ENCODE assay signal across 13 cellular contexts in genomic region chr5:169100735-169101075, GRCh38.
DNase-seq lines count a peak whose midpoint lies in the region; ATAC-seq and TF ChIP-seq lines count a peak whose summit lies in the region.
"Had no signal": no experiment of that assay in that cellular context is flagged by ENCODE, and none has a peak within 500 bp of the region (broad histone marks: within the 10 kb centered on the region; RNA-seq: fewer than 3 reads in every experiment).

No MANE protein-coding gene starts in this region.

- H3K4me3 Mint-ChIP-seq in T-helper 17 cell, result no peak overlapping the region
- H3K4me3 Mint-ChIP-seq: activated T-cell treated with anti-CD3 and anti-CD28 coated beads, Interleukin-2, amount 50 U/mL, for 72 hours; naive thymus-derived CD8-positive, alpha-beta T cell had no signal

- H3K4me3 ChIP-seq in fibroblast of the aortic adventitia (ENCODE audit: low read depth, low read length) (no peak overlapping the region), thyroid gland (replicated peaks in 1 of 3) (no peak overlapping the region), right cardiac atrium (ENCODE audit: low read length) (no peak overlapping the region)

- H3K9me3 ChIP-seq in thyroid gland, result no peaks in the 10 kb centered on the region
- no peaks in the 10 kb centered on the region for H3K9me3 ChIP-seq in T-helper 17 cell (ENCODE audit: control insufficient read depth, low read length, poor library complexity, severe bottlenecking)
- no peaks in the 10 kb centered on the region for H3K9me3 ChIP-seq in right cardiac atrium (ENCODE audit: control insufficient read depth, low read length)

- DNase-seq in H4 (ENCODE audit: low spot score) (peak; percentile 90), SW480 (ENCODE audit: low spot score) (peak; percentile 59), fibroblast of the aortic adventitia (ENCODE audit: low read depth) (peak; percentile 39), thyroid gland (peak; percentile 24 to 32), T-helper 17 cell (no peak), right cardiac atrium (no peak)
- DNase-seq: activated T-cell treated with anti-CD3 and anti-CD28 coated beads, Interleukin-2, amount 50 U/mL, for 72 hours; Calu3; caudate nucleus; kidney; naive thymus-derived CD8-positive, alpha-beta T cell; NCI-H226 had no signal

- no peaks in the 10 kb centered on the region for H3K36me3 ChIP-seq in thyroid gland

- no peak overlapping the region for H3K27ac Mint-ChIP-seq in T-helper 17 cell
- H3K27ac Mint-ChIP-seq: activated T-cell treated with anti-CD3 and anti-CD28 coated beads, Interleukin-2, amount 50 U/mL, for 72 hours; naive thymus-derived CD8-positive, alpha-beta T cell had no signal

- no peaks in the 10 kb centered on the region for H3K36me3 Mint-ChIP-seq in T-helper 17 cell (ENCODE audit: low read depth)
- H3K36me3 Mint-ChIP-seq: naive thymus-derived CD8-positive, alpha-beta T cell had no signal

- H3K4me1 Mint-ChIP-seq in T-helper 17 cell, result no peaks in the 10 kb centered on the region
- H3K4me1 Mint-ChIP-seq: naive thymus-derived CD8-positive, alpha-beta T cell had no signal

- H3K27ac ChIP-seq in thyroid gland, result peak overlapping the region; percentile 71 to 95 (median 76)
- H3K27ac ChIP-seq in right cardiac atrium (ENCODE audit: low read length), result no peak overlapping the region

- intact Hi-C loops in thyroid gland (cut with DNase I) (no loop called here), right cardiac atrium (cut with DNase I) (no loop called here)

- H3K27me3 Mint-ChIP-seq in T-helper 17 cell, result peaks cover 25% of the 10 kb centered on the region

- H3K4me1 ChIP-seq in thyroid gland, result peaks cover 44 to 52% of the 10 kb centered on the region in 2 donors
- H3K4me1 ChIP-seq in right cardiac atrium (ENCODE audit: control insufficient read depth, insufficient read depth, low read length), result peaks cover 13% of the 10 kb centered on the region

- no peak for ATAC-seq in GM18502 (IDR thresholded peaks at IDR 0.05; ENCODE audit: poor library complexity, unreplicated experiment)
- ATAC-seq in T-helper 17 cell, result no peak
- ATAC-seq in right cardiac atrium, result no peak
- ATAC-seq: activated T-cell treated with anti-CD3 and anti-CD28 coated beads, Interleukin-2, amount 50 U/mL, for 72 hours; naive thymus-derived CD8-positive, alpha-beta T cell had no signal

- TF ChIP-seq CTCF in fibroblast of the aortic adventitia (IDR thresholded peaks at IDR 0.05; ENCODE audit: insufficient read depth, low read length) (no peak), thyroid gland (IDR thresholded peaks at IDR 0.05) (no peak)

- WGBS in thyroid gland, 2 donors, result 59 to 74% methylated on average over 2 of the region's 2 CpGs
- WGBS in right cardiac atrium, result 77% methylated on average over 2 of the region's 2 CpGs

- H3K27me3 ChIP-seq in thyroid gland, result no peaks in the 10 kb centered on the region
- H3K27me3 ChIP-seq in right cardiac atrium (ENCODE audit: control insufficient read depth, insufficient read depth), result no peaks in the 10 kb centered on the region

- TF ChIP-seq POLR2A in thyroid gland (IDR thresholded peaks at IDR 0.05), result no peak

Comparison
In these comparisons a context has a peak if more than half of its experiments do, and no peak if none do; other contexts are left out.
1. DNase-seq: peak in H4 (single experiment), SW480 (single experiment), fibroblast of the aortic adventitia (single experiment) and thyroid gland (2 of 2); none in T-helper 17 cell (0 of 3) and right cardiac atrium (0 of 3).